2 cellular contexts compared by ENCODE assay signal in the genomic region with DNA sequence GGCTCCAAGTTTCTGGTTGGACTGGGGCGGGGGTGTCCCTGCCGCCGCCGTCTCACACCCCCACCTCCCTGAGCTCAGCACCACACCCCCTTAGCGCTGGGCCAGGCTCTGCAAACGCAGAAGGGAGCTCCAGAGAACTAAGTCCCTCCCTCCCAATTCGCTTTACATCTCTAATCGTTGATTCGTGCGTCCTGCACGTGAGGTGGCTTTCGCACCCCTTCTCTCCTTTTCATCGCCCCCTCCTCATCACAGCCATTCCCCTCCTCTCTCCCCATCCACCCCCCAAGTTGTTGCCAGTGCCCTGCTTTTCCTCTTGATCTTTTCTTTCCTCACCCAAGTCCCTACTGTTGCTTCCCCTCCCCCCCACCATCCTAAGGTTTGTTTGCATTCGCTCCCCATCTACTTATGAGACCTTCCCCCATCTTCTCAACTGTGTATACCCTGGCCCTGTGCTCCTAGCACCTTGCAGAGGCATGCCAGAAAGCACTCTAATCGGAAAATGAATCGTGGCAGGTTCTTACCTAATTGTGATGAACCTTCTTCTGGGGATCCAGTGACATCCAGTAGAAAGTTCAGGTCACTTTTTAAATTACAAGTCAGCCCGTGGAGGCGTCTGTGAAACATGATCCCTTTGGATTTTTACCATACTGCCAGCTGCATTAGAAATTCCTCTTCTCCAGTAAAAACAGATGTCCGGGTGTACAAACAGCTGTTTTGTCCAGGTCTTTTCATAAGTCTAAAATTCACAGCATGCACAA.
TF ChIP-seq lines count a peak whose summit lies in the region.

No MANE protein-coding gene starts in this region.

TF ChIP-seq in HEK293T, 16 proteins besides CTCF, POLR2A, EP300 and RAD21 (continued from another document):
- TF ChIP-seq, protein P1, sequence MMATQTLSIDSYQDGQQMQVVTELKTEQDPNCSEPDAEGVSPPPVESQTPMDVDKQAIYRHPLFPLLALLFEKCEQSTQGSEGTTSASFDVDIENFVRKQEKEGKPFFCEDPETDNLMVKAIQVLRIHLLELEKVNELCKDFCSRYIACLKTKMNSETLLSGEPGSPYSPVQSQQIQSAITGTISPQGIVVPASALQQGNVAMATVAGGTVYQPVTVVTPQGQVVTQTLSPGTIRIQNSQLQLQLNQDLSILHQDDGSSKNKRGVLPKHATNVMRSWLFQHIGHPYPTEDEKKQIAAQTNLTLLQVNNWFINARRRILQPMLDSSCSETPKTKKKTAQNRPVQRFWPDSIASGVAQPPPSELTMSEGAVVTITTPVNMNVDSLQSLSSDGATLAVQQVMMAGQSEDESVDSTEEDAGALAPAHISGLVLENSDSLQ (IDR thresholded peaks at IDR 0.05) = no peak
- TF ChIP-seq NFRKB (IDR thresholded peaks at IDR 0.05) (no peak), L3MBTL2 (conservative IDR thresholded peaks at IDR 0.05) (peak; percentile 62), ZNF384 (IDR thresholded peaks at IDR 0.05) (no peak), FOXK2 (IDR thresholded peaks at IDR 0.05) (no peak), CTBP1 (IDR thresholded peaks at IDR 0.05; ENCODE audit: borderline replicate concordance) (peak; percentile 45; the same call in 1 of the 2 replicates), ARNT (IDR thresholded peaks at IDR 0.05) (no peak), SP1 (IDR thresholded peaks at IDR 0.05) (no peak)

TF ChIP-seq in HepG2, 621 proteins besides CTCF, POLR2A, EP300 and RAD21 (continued from another document and continues in another):
- TF ChIP-seq, protein P2, sequence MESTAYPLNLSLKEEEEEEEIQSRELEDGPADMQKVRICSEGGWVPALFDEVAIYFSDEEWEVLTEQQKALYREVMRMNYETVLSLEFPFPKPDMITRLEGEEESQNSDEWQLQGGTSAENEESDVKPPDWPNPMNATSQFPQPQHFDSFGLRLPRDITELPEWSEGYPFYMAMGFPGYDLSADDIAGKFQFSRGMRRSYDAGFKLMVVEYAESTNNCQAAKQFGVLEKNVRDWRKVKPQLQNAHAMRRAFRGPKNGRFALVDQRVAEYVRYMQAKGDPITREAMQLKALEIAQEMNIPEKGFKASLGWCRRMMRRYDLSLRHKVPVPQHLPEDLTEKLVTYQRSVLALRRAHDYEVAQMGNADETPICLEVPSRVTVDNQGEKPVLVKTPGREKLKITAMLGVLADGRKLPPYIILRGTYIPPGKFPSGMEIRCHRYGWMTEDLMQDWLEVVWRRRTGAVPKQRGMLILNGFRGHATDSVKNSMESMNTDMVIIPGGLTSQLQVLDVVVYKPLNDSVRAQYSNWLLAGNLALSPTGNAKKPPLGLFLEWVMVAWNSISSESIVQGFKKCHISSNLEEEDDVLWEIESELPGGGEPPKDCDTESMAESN (CRISPR knock-in tag; conservative IDR thresholded peaks at IDR 0.05) = peak; percentile 10; the same call in 1 of the 2 replicates
- TF ChIP-seq MEIS1 (CRISPR knock-in tag; IDR thresholded peaks at IDR 0.05; ENCODE audit: borderline replicate concordance) (no peak), PAWR (CRISPR knock-in tag; IDR thresholded peaks at IDR 0.05; ENCODE audit: borderline replicate concordance) (0 out of 2 replicates have a peak, but pooled peaks have one; percentile 33), ZNF713 (CRISPR knock-in tag; IDR thresholded peaks at IDR 0.05) (0 out of 2 replicates have a peak, but pooled peaks have one; percentile 23), ARID4A (CRISPR knock-in tag; IDR thresholded peaks at IDR 0.05; ENCODE audit: borderline replicate concordance) (peak; percentile 56; the same call in 1 of the 2 replicates), DNMT1 (CRISPR knock-in tag; IDR thresholded peaks at IDR 0.05) (no peak), TFE3 (CRISPR knock-in tag; IDR thresholded peaks at IDR 0.05) (no peak), ZNF138 (CRISPR knock-in tag; IDR thresholded peaks at IDR 0.05; ENCODE audit: low read depth) (no peak), ZNF550 (CRISPR knock-in tag; IDR thresholded peaks at IDR 0.05; ENCODE audit: borderline replicate concordance) (peak; percentile 48; the same call in 1 of the 2 replicates), KDM5A (IDR thresholded peaks at IDR 0.05; ENCODE audit: borderline replicate concordance, low read length) (no peak; the same call in 1 of the 2 replicates), MED1 (CRISPR knock-in tag; IDR thresholded peaks at IDR 0.05) (0 out of 2 replicates have a peak, but pooled peaks have one; percentile 15), KLF13 (CRISPR knock-in tag; IDR thresholded peaks at IDR 0.05) (0 out of 2 replicates have a peak, but pooled peaks have one; percentile 34), KDM2A (CRISPR knock-in tag; IDR thresholded peaks at IDR 0.05; ENCODE audit: borderline replicate concordance, low read depth) (peak; percentile 15), ZNF792 (CRISPR knock-in tag; IDR thresholded peaks at IDR 0.05) (0 out of 2 replicates have a peak, but pooled peaks have one; percentile 13), ZNF556 (CRISPR knock-in tag; IDR thresholded peaks at IDR 0.05; ENCODE audit: borderline replicate concordance) (no peak), ZNF280D (CRISPR knock-in tag; IDR thresholded peaks at IDR 0.05) (peak; percentile 19; the same call in 1 of the 2 replicates), ZNF703 (CRISPR knock-in tag; IDR thresholded peaks at IDR 0.05; ENCODE audit: borderline replicate concordance) (no peak), ZNF788 (CRISPR knock-in tag; IDR thresholded peaks at IDR 0.05; ENCODE audit: borderline replicate concordance) (no peak)
- TF ChIP-seq, protein P3, sequence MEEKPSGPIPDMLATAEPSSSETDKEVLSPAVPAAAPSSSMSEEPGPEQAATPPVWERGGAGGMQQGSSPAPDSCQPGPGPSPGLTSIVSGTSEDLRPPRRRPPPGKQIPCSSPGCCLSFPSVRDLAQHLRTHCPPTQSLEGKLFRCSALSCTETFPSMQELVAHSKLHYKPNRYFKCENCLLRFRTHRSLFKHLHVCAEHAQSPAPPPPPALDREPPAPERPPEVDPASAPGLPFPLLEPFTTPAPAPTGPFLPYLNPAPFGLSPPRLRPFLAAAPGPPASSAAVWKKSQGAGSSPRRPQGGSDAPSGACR (CRISPR knock-in tag; IDR thresholded peaks at IDR 0.05) = peak; percentile 67; the same call in 1 of the 2 replicates
- TF ChIP-seq, protein P4, sequence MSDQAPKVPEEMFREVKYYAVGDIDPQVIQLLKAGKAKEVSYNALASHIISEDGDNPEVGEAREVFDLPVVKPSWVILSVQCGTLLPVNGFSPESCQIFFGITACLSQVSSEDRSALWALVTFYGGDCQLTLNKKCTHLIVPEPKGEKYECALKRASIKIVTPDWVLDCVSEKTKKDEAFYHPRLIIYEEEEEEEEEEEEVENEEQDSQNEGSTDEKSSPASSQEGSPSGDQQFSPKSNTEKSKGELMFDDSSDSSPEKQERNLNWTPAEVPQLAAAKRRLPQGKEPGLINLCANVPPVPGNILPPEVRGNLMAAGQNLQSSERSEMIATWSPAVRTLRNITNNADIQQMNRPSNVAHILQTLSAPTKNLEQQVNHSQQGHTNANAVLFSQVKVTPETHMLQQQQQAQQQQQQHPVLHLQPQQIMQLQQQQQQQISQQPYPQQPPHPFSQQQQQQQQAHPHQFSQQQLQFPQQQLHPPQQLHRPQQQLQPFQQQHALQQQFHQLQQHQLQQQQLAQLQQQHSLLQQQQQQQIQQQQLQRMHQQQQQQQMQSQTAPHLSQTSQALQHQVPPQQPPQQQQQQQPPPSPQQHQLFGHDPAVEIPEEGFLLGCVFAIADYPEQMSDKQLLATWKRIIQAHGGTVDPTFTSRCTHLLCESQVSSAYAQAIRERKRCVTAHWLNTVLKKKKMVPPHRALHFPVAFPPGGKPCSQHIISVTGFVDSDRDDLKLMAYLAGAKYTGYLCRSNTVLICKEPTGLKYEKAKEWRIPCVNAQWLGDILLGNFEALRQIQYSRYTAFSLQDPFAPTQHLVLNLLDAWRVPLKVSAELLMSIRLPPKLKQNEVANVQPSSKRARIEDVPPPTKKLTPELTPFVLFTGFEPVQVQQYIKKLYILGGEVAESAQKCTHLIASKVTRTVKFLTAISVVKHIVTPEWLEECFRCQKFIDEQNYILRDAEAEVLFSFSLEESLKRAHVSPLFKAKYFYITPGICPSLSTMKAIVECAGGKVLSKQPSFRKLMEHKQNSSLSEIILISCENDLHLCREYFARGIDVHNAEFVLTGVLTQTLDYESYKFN (CRISPR knock-in tag; conservative IDR thresholded peaks at IDR 0.05) = peak; percentile 11; the same call in 1 of the 2 replicates
